In the genomic region with DNA sequence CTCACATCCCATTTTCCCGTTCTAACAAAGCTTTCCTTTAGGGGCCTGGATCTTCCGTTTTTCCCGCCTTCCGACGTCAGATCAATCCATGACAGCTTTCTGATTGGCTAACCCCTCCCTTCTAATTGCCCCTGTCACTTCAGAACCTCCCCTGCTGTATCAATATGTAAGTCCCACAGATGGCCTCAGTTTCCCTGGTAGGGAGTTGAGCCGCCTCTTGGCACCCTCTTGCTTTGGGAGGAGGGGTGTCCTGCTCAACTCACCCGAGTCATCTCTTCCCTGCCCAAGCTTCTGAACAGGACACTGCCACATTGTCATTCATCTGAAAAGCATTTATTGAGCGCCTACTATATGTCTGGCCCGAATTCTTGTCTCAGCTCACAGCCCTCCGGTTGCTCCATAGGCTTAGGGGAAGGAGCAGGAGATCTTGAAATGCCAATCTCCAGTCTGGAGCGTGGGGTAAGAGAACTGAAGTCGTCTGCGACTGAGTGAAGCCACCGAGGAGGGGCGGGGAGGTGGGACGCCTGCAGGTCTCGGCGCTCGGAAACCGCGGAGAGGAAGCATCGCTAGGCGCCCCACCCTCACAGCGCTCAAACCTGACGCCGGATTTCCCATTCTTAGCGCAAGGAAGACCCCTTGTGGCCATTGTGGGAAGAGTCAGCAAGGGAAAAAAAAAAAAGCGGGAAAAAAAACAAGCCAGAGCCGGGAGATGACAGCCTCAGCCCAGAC, we compare ENCODE assay signal across 1 cellular context.
TF ChIP-seq lines count a peak whose summit lies in the region.

No MANE protein-coding gene starts in this region.

TF ChIP-seq in HEK293, 187 proteins besides CTCF, POLR2A, EP300 and RAD21 (continued from another document and continues in another):
- TF ChIP-seq, protein P1, sequence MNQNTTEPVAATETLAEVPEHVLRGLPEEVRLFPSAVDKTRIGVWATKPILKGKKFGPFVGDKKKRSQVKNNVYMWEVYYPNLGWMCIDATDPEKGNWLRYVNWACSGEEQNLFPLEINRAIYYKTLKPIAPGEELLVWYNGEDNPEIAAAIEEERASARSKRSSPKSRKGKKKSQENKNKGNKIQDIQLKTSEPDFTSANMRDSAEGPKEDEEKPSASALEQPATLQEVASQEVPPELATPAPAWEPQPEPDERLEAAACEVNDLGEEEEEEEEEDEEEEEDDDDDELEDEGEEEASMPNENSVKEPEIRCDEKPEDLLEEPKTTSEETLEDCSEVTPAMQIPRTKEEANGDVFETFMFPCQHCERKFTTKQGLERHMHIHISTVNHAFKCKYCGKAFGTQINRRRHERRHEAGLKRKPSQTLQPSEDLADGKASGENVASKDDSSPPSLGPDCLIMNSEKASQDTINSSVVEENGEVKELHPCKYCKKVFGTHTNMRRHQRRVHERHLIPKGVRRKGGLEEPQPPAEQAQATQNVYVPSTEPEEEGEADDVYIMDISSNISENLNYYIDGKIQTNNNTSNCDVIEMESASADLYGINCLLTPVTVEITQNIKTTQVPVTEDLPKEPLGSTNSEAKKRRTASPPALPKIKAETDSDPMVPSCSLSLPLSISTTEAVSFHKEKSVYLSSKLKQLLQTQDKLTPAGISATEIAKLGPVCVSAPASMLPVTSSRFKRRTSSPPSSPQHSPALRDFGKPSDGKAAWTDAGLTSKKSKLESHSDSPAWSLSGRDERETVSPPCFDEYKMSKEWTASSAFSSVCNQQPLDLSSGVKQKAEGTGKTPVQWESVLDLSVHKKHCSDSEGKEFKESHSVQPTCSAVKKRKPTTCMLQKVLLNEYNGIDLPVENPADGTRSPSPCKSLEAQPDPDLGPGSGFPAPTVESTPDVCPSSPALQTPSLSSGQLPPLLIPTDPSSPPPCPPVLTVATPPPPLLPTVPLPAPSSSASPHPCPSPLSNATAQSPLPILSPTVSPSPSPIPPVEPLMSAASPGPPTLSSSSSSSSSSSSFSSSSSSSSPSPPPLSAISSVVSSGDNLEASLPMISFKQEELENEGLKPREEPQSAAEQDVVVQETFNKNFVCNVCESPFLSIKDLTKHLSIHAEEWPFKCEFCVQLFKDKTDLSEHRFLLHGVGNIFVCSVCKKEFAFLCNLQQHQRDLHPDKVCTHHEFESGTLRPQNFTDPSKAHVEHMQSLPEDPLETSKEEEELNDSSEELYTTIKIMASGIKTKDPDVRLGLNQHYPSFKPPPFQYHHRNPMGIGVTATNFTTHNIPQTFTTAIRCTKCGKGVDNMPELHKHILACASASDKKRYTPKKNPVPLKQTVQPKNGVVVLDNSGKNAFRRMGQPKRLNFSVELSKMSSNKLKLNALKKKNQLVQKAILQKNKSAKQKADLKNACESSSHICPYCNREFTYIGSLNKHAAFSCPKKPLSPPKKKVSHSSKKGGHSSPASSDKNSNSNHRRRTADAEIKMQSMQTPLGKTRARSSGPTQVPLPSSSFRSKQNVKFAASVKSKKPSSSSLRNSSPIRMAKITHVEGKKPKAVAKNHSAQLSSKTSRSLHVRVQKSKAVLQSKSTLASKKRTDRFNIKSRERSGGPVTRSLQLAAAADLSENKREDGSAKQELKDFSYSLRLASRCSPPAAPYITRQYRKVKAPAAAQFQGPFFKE (tag by site-specific recombination; IDR thresholded peaks at IDR 0.05; ENCODE audit: borderline replicate concordance) = no peak
- peak; percentile 88 for TF ChIP-seq KLF8 (tag by site-specific recombination; IDR thresholded peaks at IDR 0.05)
- TF ChIP-seq, protein P2, sequence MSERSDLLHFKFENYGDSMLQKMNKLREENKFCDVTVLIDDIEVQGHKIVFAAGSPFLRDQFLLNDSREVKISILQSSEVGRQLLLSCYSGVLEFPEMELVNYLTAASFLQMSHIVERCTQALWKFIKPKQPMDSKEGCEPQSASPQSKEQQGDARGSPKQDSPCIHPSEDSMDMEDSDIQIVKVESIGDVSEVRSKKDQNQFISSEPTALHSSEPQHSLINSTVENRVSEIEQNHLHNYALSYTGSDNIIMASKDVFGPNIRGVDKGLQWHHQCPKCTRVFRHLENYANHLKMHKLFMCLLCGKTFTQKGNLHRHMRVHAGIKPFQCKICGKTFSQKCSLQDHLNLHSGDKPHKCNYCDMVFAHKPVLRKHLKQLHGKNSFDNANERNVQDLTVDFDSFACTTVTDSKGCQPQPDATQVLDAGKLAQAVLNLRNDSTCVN (tag by site-specific recombination; optimal IDR thresholded peaks at IDR 0.05) = peak; percentile 10
- no peak for TF ChIP-seq ZNF155 (tag by site-specific recombination; IDR thresholded peaks at IDR 0.05)
- TF ChIP-seq, protein P3, sequence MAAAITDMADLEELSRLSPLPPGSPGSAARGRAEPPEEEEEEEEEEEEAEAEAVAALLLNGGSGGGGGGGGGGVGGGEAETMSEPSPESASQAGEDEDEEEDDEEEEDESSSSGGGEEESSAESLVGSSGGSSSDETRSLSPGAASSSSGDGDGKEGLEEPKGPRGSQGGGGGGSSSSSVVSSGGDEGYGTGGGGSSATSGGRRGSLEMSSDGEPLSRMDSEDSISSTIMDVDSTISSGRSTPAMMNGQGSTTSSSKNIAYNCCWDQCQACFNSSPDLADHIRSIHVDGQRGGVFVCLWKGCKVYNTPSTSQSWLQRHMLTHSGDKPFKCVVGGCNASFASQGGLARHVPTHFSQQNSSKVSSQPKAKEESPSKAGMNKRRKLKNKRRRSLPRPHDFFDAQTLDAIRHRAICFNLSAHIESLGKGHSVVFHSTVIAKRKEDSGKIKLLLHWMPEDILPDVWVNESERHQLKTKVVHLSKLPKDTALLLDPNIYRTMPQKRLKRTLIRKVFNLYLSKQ (tag by site-specific recombination; IDR thresholded peaks at IDR 0.05; ENCODE audit: borderline replicate concordance) = no peak
- TF ChIP-seq ZNF223 (tag by site-specific recombination; IDR thresholded peaks at IDR 0.05) = no peak
- TF ChIP-seq, protein P4, sequence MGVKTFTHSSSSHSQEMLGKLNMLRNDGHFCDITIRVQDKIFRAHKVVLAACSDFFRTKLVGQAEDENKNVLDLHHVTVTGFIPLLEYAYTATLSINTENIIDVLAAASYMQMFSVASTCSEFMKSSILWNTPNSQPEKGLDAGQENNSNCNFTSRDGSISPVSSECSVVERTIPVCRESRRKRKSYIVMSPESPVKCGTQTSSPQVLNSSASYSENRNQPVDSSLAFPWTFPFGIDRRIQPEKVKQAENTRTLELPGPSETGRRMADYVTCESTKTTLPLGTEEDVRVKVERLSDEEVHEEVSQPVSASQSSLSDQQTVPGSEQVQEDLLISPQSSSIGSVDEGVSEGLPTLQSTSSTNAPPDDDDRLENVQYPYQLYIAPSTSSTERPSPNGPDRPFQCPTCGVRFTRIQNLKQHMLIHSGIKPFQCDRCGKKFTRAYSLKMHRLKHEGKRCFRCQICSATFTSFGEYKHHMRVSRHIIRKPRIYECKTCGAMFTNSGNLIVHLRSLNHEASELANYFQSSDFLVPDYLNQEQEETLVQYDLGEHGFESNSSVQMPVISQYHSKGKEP (tag by site-specific recombination; IDR thresholded peaks at IDR 0.05) = no peak
- peak; percentile 65; the same call in 1 of the 2 replicates for TF ChIP-seq ZSCAN23 (tag by site-specific recombination; IDR thresholded peaks at IDR 0.05)
- TF ChIP-seq ZNF335 (tag by site-specific recombination; conservative IDR thresholded peaks at IDR 0.05) = peak; percentile 45; the same call in 1 of the 2 replicates
- TF ChIP-seq ZNF629 (tag by site-specific recombination; IDR thresholded peaks at IDR 0.05) = peak; percentile 67
- no peak for TF ChIP-seq ZNF473 (tag by site-specific recombination; IDR thresholded peaks at IDR 0.05)
- TF ChIP-seq ZNF114 (tag by site-specific recombination; IDR thresholded peaks at IDR 0.05) = no peak
- TF ChIP-seq ZNF830 (tag by site-specific recombination; IDR thresholded peaks at IDR 0.05; ENCODE audit: low read depth) = no peak
- TF ChIP-seq, protein P5, sequence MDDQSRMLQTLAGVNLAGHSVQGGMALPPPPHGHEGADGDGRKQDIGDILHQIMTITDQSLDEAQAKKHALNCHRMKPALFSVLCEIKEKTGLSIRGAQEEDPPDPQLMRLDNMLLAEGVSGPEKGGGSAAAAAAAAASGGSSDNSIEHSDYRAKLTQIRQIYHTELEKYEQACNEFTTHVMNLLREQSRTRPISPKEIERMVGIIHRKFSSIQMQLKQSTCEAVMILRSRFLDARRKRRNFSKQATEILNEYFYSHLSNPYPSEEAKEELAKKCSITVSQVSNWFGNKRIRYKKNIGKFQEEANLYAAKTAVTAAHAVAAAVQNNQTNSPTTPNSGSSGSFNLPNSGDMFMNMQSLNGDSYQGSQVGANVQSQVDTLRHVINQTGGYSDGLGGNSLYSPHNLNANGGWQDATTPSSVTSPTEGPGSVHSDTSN (CRISPR knock-in tag; IDR thresholded peaks at IDR 0.05) = no peak
- no peak for TF ChIP-seq ZNF549 (tag by site-specific recombination; IDR thresholded peaks at IDR 0.05)
- no peak for TF ChIP-seq ZNF138 (tag by site-specific recombination; IDR thresholded peaks at IDR 0.05; ENCODE audit: borderline replicate concordance)
- TF ChIP-seq SP3 (tag by site-specific recombination; IDR thresholded peaks at IDR 0.05) = peak; percentile 47
- TF ChIP-seq ZNF426 (tag by site-specific recombination; IDR thresholded peaks at IDR 0.05) = no peak
- TF ChIP-seq ZNF785 (tag by site-specific recombination; IDR thresholded peaks at IDR 0.05) = no peak
- no peak for TF ChIP-seq ZNF140 (tag by site-specific recombination; IDR thresholded peaks at IDR 0.05)
- TF ChIP-seq ZSCAN16 (tag by site-specific recombination; IDR thresholded peaks at IDR 0.05) = no peak
- TF ChIP-seq ZNF768 (tag by site-specific recombination; IDR thresholded peaks at IDR 0.05) = no peak
- TF ChIP-seq KLF9 (tag by site-specific recombination; IDR thresholded peaks at IDR 0.05; ENCODE audit: low read depth) = peak; percentile 72
- TF ChIP-seq ZNF169 (tag by site-specific recombination; IDR thresholded peaks at IDR 0.05) = no peak
- TF ChIP-seq ZNF16 (tag by site-specific recombination; IDR thresholded peaks at IDR 0.05; ENCODE audit: low read depth) = no peak
- TF ChIP-seq ZNF670 (tag by site-specific recombination; IDR thresholded peaks at IDR 0.05; ENCODE audit: low read depth) = no peak
- no peak for TF ChIP-seq ZNF560 (tag by site-specific recombination; IDR thresholded peaks at IDR 0.05; ENCODE audit: borderline replicate concordance)
- peak; percentile 61; the same call in 1 of the 2 replicates for TF ChIP-seq ZNF2 (tag by site-specific recombination; IDR thresholded peaks at IDR 0.05)
- TF ChIP-seq YY2 (tag by site-specific recombination; IDR thresholded peaks at IDR 0.05) = no peak
- TF ChIP-seq, protein P6, sequence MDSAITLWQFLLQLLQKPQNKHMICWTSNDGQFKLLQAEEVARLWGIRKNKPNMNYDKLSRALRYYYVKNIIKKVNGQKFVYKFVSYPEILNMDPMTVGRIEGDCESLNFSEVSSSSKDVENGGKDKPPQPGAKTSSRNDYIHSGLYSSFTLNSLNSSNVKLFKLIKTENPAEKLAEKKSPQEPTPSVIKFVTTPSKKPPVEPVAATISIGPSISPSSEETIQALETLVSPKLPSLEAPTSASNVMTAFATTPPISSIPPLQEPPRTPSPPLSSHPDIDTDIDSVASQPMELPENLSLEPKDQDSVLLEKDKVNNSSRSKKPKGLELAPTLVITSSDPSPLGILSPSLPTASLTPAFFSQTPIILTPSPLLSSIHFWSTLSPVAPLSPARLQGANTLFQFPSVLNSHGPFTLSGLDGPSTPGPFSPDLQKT (IDR thresholded peaks at IDR 0.05; ENCODE audit: borderline replicate concordance, low read depth, low read length) = no peak
- TF ChIP-seq ZFP3 (tag by site-specific recombination; IDR thresholded peaks at IDR 0.05; ENCODE audit: low read depth) = no peak
- TF ChIP-seq, protein P7, sequence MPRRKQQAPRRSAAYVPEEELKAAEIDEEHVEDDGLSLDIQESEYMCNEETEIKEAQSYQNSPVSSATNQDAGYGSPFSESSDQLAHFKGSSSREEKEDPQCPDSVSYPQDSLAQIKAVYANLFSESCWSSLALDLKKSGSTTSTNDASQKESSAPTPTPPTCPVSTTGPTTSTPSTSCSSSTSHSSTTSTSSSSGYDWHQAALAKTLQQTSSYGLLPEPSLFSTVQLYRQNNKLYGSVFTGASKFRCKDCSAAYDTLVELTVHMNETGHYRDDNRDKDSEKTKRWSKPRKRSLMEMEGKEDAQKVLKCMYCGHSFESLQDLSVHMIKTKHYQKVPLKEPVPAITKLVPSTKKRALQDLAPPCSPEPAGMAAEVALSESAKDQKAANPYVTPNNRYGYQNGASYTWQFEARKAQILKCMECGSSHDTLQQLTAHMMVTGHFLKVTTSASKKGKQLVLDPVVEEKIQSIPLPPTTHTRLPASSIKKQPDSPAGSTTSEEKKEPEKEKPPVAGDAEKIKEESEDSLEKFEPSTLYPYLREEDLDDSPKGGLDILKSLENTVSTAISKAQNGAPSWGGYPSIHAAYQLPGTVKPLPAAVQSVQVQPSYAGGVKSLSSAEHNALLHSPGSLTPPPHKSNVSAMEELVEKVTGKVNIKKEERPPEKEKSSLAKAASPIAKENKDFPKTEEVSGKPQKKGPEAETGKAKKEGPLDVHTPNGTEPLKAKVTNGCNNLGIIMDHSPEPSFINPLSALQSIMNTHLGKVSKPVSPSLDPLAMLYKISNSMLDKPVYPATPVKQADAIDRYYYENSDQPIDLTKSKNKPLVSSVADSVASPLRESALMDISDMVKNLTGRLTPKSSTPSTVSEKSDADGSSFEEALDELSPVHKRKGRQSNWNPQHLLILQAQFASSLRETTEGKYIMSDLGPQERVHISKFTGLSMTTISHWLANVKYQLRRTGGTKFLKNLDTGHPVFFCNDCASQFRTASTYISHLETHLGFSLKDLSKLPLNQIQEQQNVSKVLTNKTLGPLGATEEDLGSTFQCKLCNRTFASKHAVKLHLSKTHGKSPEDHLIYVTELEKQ (tag by site-specific recombination; IDR thresholded peaks at IDR 0.05; ENCODE audit: borderline replicate concordance) = no peak
- TF ChIP-seq, protein P8, sequence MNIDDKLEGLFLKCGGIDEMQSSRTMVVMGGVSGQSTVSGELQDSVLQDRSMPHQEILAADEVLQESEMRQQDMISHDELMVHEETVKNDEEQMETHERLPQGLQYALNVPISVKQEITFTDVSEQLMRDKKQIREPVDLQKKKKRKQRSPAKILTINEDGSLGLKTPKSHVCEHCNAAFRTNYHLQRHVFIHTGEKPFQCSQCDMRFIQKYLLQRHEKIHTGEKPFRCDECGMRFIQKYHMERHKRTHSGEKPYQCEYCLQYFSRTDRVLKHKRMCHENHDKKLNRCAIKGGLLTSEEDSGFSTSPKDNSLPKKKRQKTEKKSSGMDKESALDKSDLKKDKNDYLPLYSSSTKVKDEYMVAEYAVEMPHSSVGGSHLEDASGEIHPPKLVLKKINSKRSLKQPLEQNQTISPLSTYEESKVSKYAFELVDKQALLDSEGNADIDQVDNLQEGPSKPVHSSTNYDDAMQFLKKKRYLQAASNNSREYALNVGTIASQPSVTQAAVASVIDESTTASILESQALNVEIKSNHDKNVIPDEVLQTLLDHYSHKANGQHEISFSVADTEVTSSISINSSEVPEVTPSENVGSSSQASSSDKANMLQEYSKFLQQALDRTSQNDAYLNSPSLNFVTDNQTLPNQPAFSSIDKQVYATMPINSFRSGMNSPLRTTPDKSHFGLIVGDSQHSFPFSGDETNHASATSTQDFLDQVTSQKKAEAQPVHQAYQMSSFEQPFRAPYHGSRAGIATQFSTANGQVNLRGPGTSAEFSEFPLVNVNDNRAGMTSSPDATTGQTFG (tag by site-specific recombination; IDR thresholded peaks at IDR 0.05; ENCODE audit: borderline replicate concordance) = no peak
- no peak for TF ChIP-seq ZNF621 (tag by site-specific recombination; IDR thresholded peaks at IDR 0.05)
- no peak for TF ChIP-seq ZNF292 (tag by site-specific recombination; IDR thresholded peaks at IDR 0.05; ENCODE audit: borderline replicate concordance, low read depth)
- peak; percentile 57; the same call in 1 of the 2 replicates for TF ChIP-seq SP7 (tag by site-specific recombination; IDR thresholded peaks at IDR 0.05)
- TF ChIP-seq OSR2 (tag by site-specific recombination; IDR thresholded peaks at IDR 0.05) = no peak
- TF ChIP-seq ZEB2 (tag by site-specific recombination; IDR thresholded peaks at IDR 0.05) = peak; percentile 82
